21 cellular contexts compared by ENCODE assay signal in genomic region chr7:110454713-110455112, GRCh38.
DNase-seq lines count a peak whose midpoint lies in the region; ATAC-seq lines count a peak whose summit lies in the region.
"Had no signal": no experiment of that assay in that cellular context is flagged by ENCODE, and none has a peak within 500 bp of the region (broad histone marks: within the 10 kb centered on the region; RNA-seq: fewer than 3 reads in every experiment).

No MANE protein-coding gene starts in this region.

- DNase-seq in posterior cingulate gyrus (no peak), hippocampal formation (lab: John Stamatoyannopoulos, UW) (no peak)
- no peak for DNase-seq in activated CD4-positive, CD25-positive, alpha-beta regulatory T cell (lab: John Stamatoyannopoulos, UW)
- DNase-seq: activated CD4-positive, alpha-beta T cell treated with anti-CD3 and anti-CD28 coated beads, Interleukin-2, amount 50 U/mL, for 48 hours; activated CD4-positive, CD25-positive, alpha-beta regulatory T cell treated with anti-CD3 and anti-CD28 coated beads, Interleukin-2, amount 50 U/mL, for 72 hours; activated naive CD4-positive, alpha-beta T cell; activated T-cell treated with anti-CD3 and anti-CD28 coated beads, Interleukin-2, amount 50 U/mL, for 72 hours; caudate nucleus; cortex of kidney; effector memory CD8-positive, alpha-beta T cell; NCI-H1105; NCI-H2029; NCI-H524; stimulated activated CD4-positive, alpha-beta T cell treated with anti-CD3 and anti-CD28 coated beads, Interleukin-15, amount 100 ng/mL, for 24 hours had no signal

- intact Hi-C loops in posterior cingulate gyrus (cut with DNase I), result no loop called here

- peak; percentile 49 for ATAC-seq in GM19328 (IDR thresholded peaks at IDR 0.05; ENCODE audit: unreplicated experiment)
- peak; percentile 60 for ATAC-seq in HG02623 (IDR thresholded peaks at IDR 0.05; ENCODE audit: unreplicated experiment)
- ATAC-seq in HG03520 (IDR thresholded peaks at IDR 0.05; ENCODE audit: unreplicated experiment), result peak; percentile 56
- ATAC-seq in GM21515 (IDR thresholded peaks at IDR 0.05; ENCODE audit: unreplicated experiment), result no peak
- ATAC-seq: activated T-cell treated with anti-CD3 and anti-CD28 coated beads, Interleukin-2, amount 50 U/mL, for 72 hours; effector memory CD8-positive, alpha-beta T cell; GM23338; left lobe of liver; stimulated activated effector memory CD8-positive, alpha-beta T cell treated with anti-CD3 and anti-CD28 coated beads, Interleukin-12 subunit alpha, Interleukin-12 subunit beta, amount 100 ng/mL, for 72 hours had no signal
